In the genomic region with DNA sequence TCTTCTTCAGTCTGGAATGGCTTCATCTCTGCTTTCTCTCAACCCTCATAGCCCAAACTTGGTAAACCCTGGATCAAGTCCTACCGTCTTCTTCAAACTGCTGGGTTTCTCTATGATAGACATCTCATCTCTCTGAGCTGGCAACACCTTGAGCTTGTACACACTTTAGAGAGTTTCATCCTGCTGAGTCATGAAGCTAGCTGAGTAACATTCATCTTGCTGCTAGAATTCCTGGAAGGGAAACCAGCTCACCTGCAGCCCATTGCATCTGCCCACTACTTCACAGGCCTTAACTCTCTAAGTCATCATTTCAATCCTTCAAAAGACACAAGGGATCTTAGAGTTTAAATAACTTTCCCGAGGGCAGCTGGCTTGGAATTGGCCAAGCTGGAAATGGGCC, we compare ENCODE assay signal across 16 cellular contexts.
DNase-seq lines count a peak whose midpoint lies in the region; ATAC-seq, FAIRE-seq and TF ChIP-seq lines count a peak whose summit lies in the region.
"Had no signal": no experiment of that assay in that cellular context is flagged by ENCODE, and none has a peak within 500 bp of the region (broad histone marks: within the 10 kb centered on the region; RNA-seq: fewer than 3 reads in every experiment).

No MANE protein-coding gene starts in this region.

- H3K27me3 Mint-ChIP-seq in GM23338 (ENCODE audit: insufficient read depth, low read depth, poor library complexity) = no peaks in the 10 kb centered on the region

- BruUV-seq in PC-3 (replicated peaks; lab: Mats Ljungman, UMichigan) = no TSS peak

- H3K27me3 ChIP-seq in GM23338 (ENCODE audit: insufficient read depth) = no peaks in the 10 kb centered on the region
- peaks cover 52% of the 10 kb centered on the region for H3K27me3 ChIP-seq in PC-3 (ENCODE audit: low read length)
- H3K27me3 ChIP-seq in trophoblast cell (ENCODE audit: insufficient read depth, low read length) = no peaks in the 10 kb centered on the region

- H3K36me3 ChIP-seq in GM23338 (ENCODE audit: insufficient read depth) (no peaks in the 10 kb centered on the region), PC-3 (ENCODE audit: low read depth, low read length) (no peaks in the 10 kb centered on the region), trophoblast cell (ENCODE audit: control insufficient read depth in 1 of 2, insufficient read depth in 2 of 2, low read length in 2 of 2) (no peaks in the 10 kb centered on the region)
- H3K36me3 ChIP-seq: SJSA1 had no signal

- no peak overlapping the region for H3K14ac ChIP-seq in trophoblast cell (ENCODE audit: low read length)

- intact Hi-C loops in PC-3 (cut with micrococcal nuclease) = no loop called here

- H3K79me1 ChIP-seq in trophoblast cell (ENCODE audit: low read length) = peaks cover 2% of the 10 kb centered on the region

- H3K79me2 ChIP-seq in GM23338 (replicated peaks; ENCODE audit: insufficient read depth) (no peaks in the 10 kb centered on the region), PC-3 (ENCODE audit: low read length) (no peaks in the 10 kb centered on the region), trophoblast cell (ENCODE audit: control insufficient read depth, insufficient read depth, low read length, poor library complexity) (no peaks in the 10 kb centered on the region)

- peak overlapping the region; percentile 28; the same call in 1 of the 2 replicates for H2AFZ ChIP-seq in GM23338
- no peak overlapping the region for H2AFZ ChIP-seq in PC-3 (ENCODE audit: low read length)
- H2AFZ ChIP-seq in trophoblast cell (ENCODE audit: insufficient read depth, low read length, poor library complexity) = no peak overlapping the region

- ATAC-seq in GM23338 = no peak
- no peak for ATAC-seq in PC-3
- ATAC-seq in GM19035 (IDR thresholded peaks at IDR 0.05; ENCODE audit: unreplicated experiment) = no peak

- H3K4me2 ChIP-seq in GM23338 = no peak overlapping the region
- H3K4me2 ChIP-seq in PC-3 (ENCODE audit: low read length) = no peak overlapping the region
- no peak overlapping the region for H3K4me2 ChIP-seq in trophoblast cell (ENCODE audit: low read length)
- H3K4me2 ChIP-seq: KMS-11 had no signal

- no peak overlapping the region for H3K23ac ChIP-seq in trophoblast cell (ENCODE audit: low read length)

- H2BK12ac ChIP-seq in trophoblast cell (ENCODE audit: low read length) = peak overlapping the region; percentile 13

- H4K12ac ChIP-seq in trophoblast cell (ENCODE audit: low read depth, low read length) = no peak overlapping the region

- CTCF ChIA-PET in PC-3 (lab: Charles Lee) = no interaction called here

- no peak for FAIRE-seq in D721Med (lab: Jason Lieb, UNC)

- H3K9me3 ChIP-seq in PC-3 (ENCODE audit: low read length) (no peaks in the 10 kb centered on the region), trophoblast cell (ENCODE audit: insufficient read depth, low read depth, low read length) (no peaks in the 10 kb centered on the region)
- H3K9me3 ChIP-seq: SJSA1 had no signal

- H3K36me3 Mint-ChIP-seq in GM23338 (ENCODE audit: low read depth) = no peaks in the 10 kb centered on the region

- no peak overlapping the region for H3K18ac ChIP-seq in trophoblast cell (ENCODE audit: low read length)

- no peaks in the 10 kb centered on the region for H3K9me3 Mint-ChIP-seq in GM23338
- H3K9me3 Mint-ChIP-seq: CD4-positive, alpha-beta T cell had no signal

- no peak overlapping the region for H3K4ac ChIP-seq in trophoblast cell (ENCODE audit: low read depth, low read length)

- no peak overlapping the region for H3K4me3 Mint-ChIP-seq in GM23338
- H3K4me3 Mint-ChIP-seq: B cell; CD4-positive, alpha-beta T cell had no signal

- TF ChIP-seq CTCF in GM23338 (conservative IDR thresholded peaks at IDR 0.05; ENCODE audit: low read depth in 2 of 2) (no peak), PC-3 (conservative IDR thresholded peaks at IDR 0.05; ENCODE audit: low read depth, low read length) (no peak), epithelial cell of esophagus (IDR thresholded peaks at IDR 0.05; ENCODE audit: insufficient read depth, low read depth, low read length, missing control alignments) (no peak), D721Med (IDR thresholded peaks at IDR 0.05; ENCODE audit: insufficient read depth, missing control alignments) (no peak)

- POLR2A ChIA-PET in PC-3 (lab: Charles Lee; ENCODE audit: unreplicated experiment) = no interaction called here

- H4K20me1 ChIP-seq in GM23338 (replicated peaks; ENCODE audit: insufficient read depth) (no peaks in the 10 kb centered on the region), PC-3 (ENCODE audit: low read length) (no peaks in the 10 kb centered on the region)

- H3K4me3 ChIP-seq in GM23338 (no peak overlapping the region), PC-3 (ENCODE audit: low read length) (no peak overlapping the region), epithelial cell of esophagus (ENCODE audit: low read length) (no peak overlapping the region), trophoblast cell (ENCODE audit: low read depth, low read length) (no peak overlapping the region)
- H3K4me3 ChIP-seq: SJSA1 had no signal

- no peaks in the 10 kb centered on the region for H3F3A ChIP-seq in GM23338 (replicated peaks; ENCODE audit: low read depth)
- no peaks in the 10 kb centered on the region for H3F3A ChIP-seq in PC-3 (ENCODE audit: low read length, unreplicated experiment)

- H3K9me2 ChIP-seq in GM23338 (ENCODE audit: insufficient read depth) = peaks cover 6% of the 10 kb centered on the region; the same call in 1 of the 2 replicates
- H3K9me2 ChIP-seq in PC-3 (replicated peaks; ENCODE audit: low read length) = no peaks in the 10 kb centered on the region

- no peaks in the 10 kb centered on the region for H3K4me1 Mint-ChIP-seq in GM23338
- H3K4me1 Mint-ChIP-seq: B cell had no signal

- H2BK120ac ChIP-seq in trophoblast cell (ENCODE audit: insufficient read depth, low read length, poor library complexity) = no peak overlapping the region

- H3K4me1 ChIP-seq in GM23338 (ENCODE audit: insufficient read depth) (no peaks in the 10 kb centered on the region), PC-3 (ENCODE audit: insufficient read depth, low read length) (no peaks in the 10 kb centered on the region), trophoblast cell (ENCODE audit: control insufficient read depth in 1 of 2, insufficient read depth in 2 of 2, low read length in 2 of 2) (peaks cover 3 to 4% of the 10 kb centered on the region in 2 experiments)
- H3K4me1 ChIP-seq: SJSA1 had no signal

- H2BK5ac ChIP-seq in trophoblast cell (ENCODE audit: low read depth, low read length, poor library complexity) = no peak overlapping the region

- H3K27ac ChIP-seq in GM23338 (ENCODE audit: low read depth) (no peak overlapping the region), PC-3 (ENCODE audit: low read length) (no peak overlapping the region), trophoblast cell (ENCODE audit: low read depth, low read length) (no peak overlapping the region)
- H3K27ac ChIP-seq: KMS-11, SJSA1 had no signal

- H3K27ac Mint-ChIP-seq in GM23338 = no peak overlapping the region
- H3K27ac Mint-ChIP-seq: B cell; CD4-positive, alpha-beta T cell had no signal

- H2AK5ac ChIP-seq in trophoblast cell (ENCODE audit: low read length) = no peak overlapping the region

- WGBS in trophoblast cell (ENCODE audit: extremely low coverage, insufficient coverage, insufficient read length) = no CpG with 5 or more reads among the region's 2 CpGs

- no peak overlapping the region for H4K8ac ChIP-seq in trophoblast cell (ENCODE audit: low read depth, low read length)

- no peak overlapping the region for H4K91ac ChIP-seq in trophoblast cell (ENCODE audit: low read depth, low read length)

- DNase-seq in GM23338 (ENCODE audit: low spot score) (no peak), PC-3 (peak; percentile 14), epithelial cell of esophagus (ENCODE audit: low read depth) (peak; percentile 36), trophoblast cell (peak; percentile 76 to 80), Ammon's horn (ENCODE audit: low spot score) (no peak), D721Med (ENCODE audit: insufficient read length, low spot score) (no peak)
- DNase-seq: CD4-positive, alpha-beta T cell; DMS79 treated with DMSO at 0.1 percent for 48 hours; NCI-H1092; NCI-H1694; NCI-H526; OCI-M1 had no signal

- no peak overlapping the region for H3K9ac ChIP-seq in PC-3 (ENCODE audit: low read length)
- no peak overlapping the region for H3K9ac ChIP-seq in trophoblast cell (ENCODE audit: low read length)
- H3K9ac ChIP-seq: KMS-11 had no signal

TF ChIP-seq in GM23338, 12 proteins besides CTCF, POLR2A, EP300 and RAD21 (continues in another document):
- TF ChIP-seq EZH2 (IDR thresholded peaks at IDR 0.05; ENCODE audit: low read depth, unreplicated experiment) (no peak), EZH2phosphoT487 (IDR thresholded peaks at IDR 0.05; ENCODE audit: unreplicated experiment) (no peak), JUNB (IDR thresholded peaks at IDR 0.05; ENCODE audit: unreplicated experiment) (no peak), REST (IDR thresholded peaks at IDR 0.05; ENCODE audit: unreplicated experiment) (no peak), ZNF114 (CRISPR knock-in tag; IDR thresholded peaks at IDR 0.05) (no peak), POLR2AphosphoS5 (IDR thresholded peaks at IDR 0.05; ENCODE audit: low read depth) (no peak), CREB1 (CRISPR knock-in tag; IDR thresholded peaks at IDR 0.05; ENCODE audit: low read depth) (no peak), NANOG (IDR thresholded peaks at IDR 0.05; ENCODE audit: borderline replicate concordance) (no peak)

Comparison
In these comparisons a context has a peak if more than half of its experiments do, and no peak if none do; other contexts are left out.
1. DNase-seq: peak in PC-3 (single experiment), epithelial cell of esophagus (single experiment) and trophoblast cell (2 of 2); none in GM23338 (single experiment), Ammon's horn (single experiment) and D721Med (single experiment).